ENCODE assay signal across 1 cellular context in genomic region chr15:100349696-100350433, GRCh38.
TF ChIP-seq lines count a peak whose summit lies in the region.

No MANE protein-coding gene starts in this region.

TF ChIP-seq in HepG2, 621 proteins besides CTCF, POLR2A, EP300 and RAD21 (continued from another document and continues in another):
- TF ChIP-seq, protein P1, sequence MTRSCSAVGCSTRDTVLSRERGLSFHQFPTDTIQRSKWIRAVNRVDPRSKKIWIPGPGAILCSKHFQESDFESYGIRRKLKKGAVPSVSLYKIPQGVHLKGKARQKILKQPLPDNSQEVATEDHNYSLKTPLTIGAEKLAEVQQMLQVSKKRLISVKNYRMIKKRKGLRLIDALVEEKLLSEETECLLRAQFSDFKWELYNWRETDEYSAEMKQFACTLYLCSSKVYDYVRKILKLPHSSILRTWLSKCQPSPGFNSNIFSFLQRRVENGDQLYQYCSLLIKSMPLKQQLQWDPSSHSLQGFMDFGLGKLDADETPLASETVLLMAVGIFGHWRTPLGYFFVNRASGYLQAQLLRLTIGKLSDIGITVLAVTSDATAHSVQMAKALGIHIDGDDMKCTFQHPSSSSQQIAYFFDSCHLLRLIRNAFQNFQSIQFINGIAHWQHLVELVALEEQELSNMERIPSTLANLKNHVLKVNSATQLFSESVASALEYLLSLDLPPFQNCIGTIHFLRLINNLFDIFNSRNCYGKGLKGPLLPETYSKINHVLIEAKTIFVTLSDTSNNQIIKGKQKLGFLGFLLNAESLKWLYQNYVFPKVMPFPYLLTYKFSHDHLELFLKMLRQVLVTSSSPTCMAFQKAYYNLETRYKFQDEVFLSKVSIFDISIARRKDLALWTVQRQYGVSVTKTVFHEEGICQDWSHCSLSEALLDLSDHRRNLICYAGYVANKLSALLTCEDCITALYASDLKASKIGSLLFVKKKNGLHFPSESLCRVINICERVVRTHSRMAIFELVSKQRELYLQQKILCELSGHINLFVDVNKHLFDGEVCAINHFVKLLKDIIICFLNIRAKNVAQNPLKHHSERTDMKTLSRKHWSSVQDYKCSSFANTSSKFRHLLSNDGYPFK (CRISPR knock-in tag; IDR thresholded peaks at IDR 0.05; ENCODE audit: borderline replicate concordance) = peak; percentile 76; the same call in 1 of the 2 replicates
- TF ChIP-seq, protein P2, sequence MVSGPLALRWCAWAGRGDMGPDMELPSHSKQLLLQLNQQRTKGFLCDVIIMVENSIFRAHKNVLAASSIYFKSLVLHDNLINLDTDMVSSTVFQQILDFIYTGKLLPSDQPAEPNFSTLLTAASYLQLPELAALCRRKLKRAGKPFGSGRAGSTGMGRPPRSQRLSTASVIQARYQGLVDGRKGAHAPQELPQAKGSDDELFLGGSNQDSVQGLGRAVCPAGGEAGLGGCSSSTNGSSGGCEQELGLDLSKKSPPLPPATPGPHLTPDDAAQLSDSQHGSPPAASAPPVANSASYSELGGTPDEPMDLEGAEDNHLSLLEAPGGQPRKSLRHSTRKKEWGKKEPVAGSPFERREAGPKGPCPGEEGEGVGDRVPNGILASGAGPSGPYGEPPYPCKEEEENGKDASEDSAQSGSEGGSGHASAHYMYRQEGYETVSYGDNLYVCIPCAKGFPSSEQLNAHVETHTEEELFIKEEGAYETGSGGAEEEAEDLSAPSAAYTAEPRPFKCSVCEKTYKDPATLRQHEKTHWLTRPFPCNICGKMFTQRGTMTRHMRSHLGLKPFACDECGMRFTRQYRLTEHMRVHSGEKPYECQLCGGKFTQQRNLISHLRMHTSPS (CRISPR knock-in tag; IDR thresholded peaks at IDR 0.05; ENCODE audit: low read depth) = 0 out of 2 replicates have a peak, but pooled peaks have one; percentile 55
- no peak for TF ChIP-seq ELF4 (CRISPR knock-in tag; IDR thresholded peaks at IDR 0.05; ENCODE audit: borderline replicate concordance)
- no peak for TF ChIP-seq NR2F6 (IDR thresholded peaks at IDR 0.05)
- TF ChIP-seq NR2F6 (CRISPR knock-in tag; IDR thresholded peaks at IDR 0.05) = no peak
- TF ChIP-seq, protein P3, sequence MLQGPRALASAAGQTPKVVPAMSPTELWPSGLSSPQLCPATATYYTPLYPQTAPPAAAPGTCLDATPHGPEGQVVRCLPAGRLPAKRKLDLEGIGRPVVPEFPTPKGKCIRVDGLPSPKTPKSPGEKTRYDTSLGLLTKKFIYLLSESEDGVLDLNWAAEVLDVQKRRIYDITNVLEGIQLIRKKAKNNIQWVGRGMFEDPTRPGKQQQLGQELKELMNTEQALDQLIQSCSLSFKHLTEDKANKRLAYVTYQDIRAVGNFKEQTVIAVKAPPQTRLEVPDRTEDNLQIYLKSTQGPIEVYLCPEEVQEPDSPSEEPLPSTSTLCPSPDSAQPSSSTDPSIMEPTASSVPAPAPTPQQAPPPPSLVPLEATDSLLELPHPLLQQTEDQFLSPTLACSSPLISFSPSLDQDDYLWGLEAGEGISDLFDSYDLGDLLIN (CRISPR knock-in tag; IDR thresholded peaks at IDR 0.05; ENCODE audit: borderline replicate concordance) = no peak
- no peak for TF ChIP-seq EHMT2 (IDR thresholded peaks at IDR 0.05; ENCODE audit: borderline replicate concordance, low read depth, low read length)
- TF ChIP-seq, protein P4, sequence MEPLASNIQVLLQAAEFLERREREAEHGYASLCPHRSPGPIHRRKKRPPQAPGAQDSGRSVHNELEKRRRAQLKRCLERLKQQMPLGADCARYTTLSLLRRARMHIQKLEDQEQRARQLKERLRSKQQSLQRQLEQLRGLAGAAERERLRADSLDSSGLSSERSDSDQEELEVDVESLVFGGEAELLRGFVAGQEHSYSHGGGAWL (CRISPR knock-in tag; IDR thresholded peaks at IDR 0.05) = 0 out of 2 replicates have a peak, but pooled peaks have one; percentile 19
- TF ChIP-seq, protein P5, sequence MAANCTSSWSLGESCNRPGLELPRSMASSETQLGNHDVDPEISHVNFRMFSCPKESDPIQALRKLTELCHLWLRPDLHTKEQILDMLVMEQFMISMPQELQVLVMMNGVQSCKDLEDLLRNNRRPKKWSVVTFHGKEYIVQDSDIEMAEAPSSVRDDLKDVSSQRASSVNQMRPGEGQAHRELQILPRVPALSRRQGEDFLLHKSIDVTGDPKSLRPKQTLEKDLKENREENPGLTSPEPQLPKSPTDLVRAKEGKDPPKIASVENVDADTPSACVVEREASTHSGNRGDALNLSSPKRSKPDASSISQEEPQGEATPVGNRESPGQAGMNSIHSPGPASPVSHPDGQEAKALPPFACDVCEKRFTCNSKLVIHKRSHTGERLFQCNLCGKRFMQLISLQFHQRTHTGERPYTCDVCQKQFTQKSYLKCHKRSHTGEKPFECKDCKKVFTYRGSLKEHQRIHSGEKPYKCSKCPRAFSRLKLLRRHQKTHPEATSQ (CRISPR knock-in tag; IDR thresholded peaks at IDR 0.05; ENCODE audit: borderline replicate concordance) = no peak
- TF ChIP-seq SMARCE1 (IDR thresholded peaks at IDR 0.05; ENCODE audit: borderline replicate concordance) = no peak
- TF ChIP-seq BRCA1 (CRISPR knock-in tag; IDR thresholded peaks at IDR 0.05) = no peak
- TF ChIP-seq MAFF (IDR thresholded peaks at IDR 0.05; ENCODE audit: low read depth, low read length) = no peak
- TF ChIP-seq NFE2 (CRISPR knock-in tag; IDR thresholded peaks at IDR 0.05) = no peak
- TF ChIP-seq RXRB (CRISPR knock-in tag; IDR thresholded peaks at IDR 0.05; ENCODE audit: borderline replicate concordance) = no peak
- TF ChIP-seq WIZ (CRISPR knock-in tag; IDR thresholded peaks at IDR 0.05) = no peak
- TF ChIP-seq ZNF788 (CRISPR knock-in tag; IDR thresholded peaks at IDR 0.05; ENCODE audit: borderline replicate concordance) = peak; percentile 68; the same call in 1 of the 2 replicates
- TF ChIP-seq, protein P6, sequence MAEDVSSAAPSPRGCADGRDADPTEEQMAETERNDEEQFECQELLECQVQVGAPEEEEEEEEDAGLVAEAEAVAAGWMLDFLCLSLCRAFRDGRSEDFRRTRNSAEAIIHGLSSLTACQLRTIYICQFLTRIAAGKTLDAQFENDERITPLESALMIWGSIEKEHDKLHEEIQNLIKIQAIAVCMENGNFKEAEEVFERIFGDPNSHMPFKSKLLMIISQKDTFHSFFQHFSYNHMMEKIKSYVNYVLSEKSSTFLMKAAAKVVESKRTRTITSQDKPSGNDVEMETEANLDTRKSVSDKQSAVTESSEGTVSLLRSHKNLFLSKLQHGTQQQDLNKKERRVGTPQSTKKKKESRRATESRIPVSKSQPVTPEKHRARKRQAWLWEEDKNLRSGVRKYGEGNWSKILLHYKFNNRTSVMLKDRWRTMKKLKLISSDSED (CRISPR knock-in tag; IDR thresholded peaks at IDR 0.05) = no peak
- no peak for TF ChIP-seq RELA (CRISPR knock-in tag; IDR thresholded peaks at IDR 0.05)
- TF ChIP-seq IKZF4 (CRISPR knock-in tag; IDR thresholded peaks at IDR 0.05; ENCODE audit: borderline replicate concordance, low read depth, not compliant biosample characterization) = no peak
- no peak for TF ChIP-seq ETS1 (CRISPR knock-in tag; IDR thresholded peaks at IDR 0.05)
- TF ChIP-seq HNRNPK (IDR thresholded peaks at IDR 0.05; ENCODE audit: low read depth, low read length, poor library complexity, severe bottlenecking) = no peak
- no peak for TF ChIP-seq MXD4 (CRISPR knock-in tag; IDR thresholded peaks at IDR 0.05)
- TF ChIP-seq ZNF253 (CRISPR knock-in tag; IDR thresholded peaks at IDR 0.05; ENCODE audit: borderline replicate concordance) = no peak
- no peak for TF ChIP-seq ATF6 (CRISPR knock-in tag; conservative IDR thresholded peaks at IDR 0.05)
- no peak for TF ChIP-seq FOXC1 (CRISPR knock-in tag; IDR thresholded peaks at IDR 0.05; ENCODE audit: borderline replicate concordance)
- TF ChIP-seq ZNF451 (CRISPR knock-in tag; IDR thresholded peaks at IDR 0.05) = no peak
- TF ChIP-seq GATA4 (IDR thresholded peaks at IDR 0.05; ENCODE audit: borderline replicate concordance, low read depth) = no peak
- TF ChIP-seq TSC22D2 (CRISPR knock-in tag; IDR thresholded peaks at IDR 0.05; ENCODE audit: borderline replicate concordance) = no peak
- peak; percentile 61 for TF ChIP-seq NFYB (CRISPR knock-in tag; IDR thresholded peaks at IDR 0.05)
- TF ChIP-seq, protein P7, sequence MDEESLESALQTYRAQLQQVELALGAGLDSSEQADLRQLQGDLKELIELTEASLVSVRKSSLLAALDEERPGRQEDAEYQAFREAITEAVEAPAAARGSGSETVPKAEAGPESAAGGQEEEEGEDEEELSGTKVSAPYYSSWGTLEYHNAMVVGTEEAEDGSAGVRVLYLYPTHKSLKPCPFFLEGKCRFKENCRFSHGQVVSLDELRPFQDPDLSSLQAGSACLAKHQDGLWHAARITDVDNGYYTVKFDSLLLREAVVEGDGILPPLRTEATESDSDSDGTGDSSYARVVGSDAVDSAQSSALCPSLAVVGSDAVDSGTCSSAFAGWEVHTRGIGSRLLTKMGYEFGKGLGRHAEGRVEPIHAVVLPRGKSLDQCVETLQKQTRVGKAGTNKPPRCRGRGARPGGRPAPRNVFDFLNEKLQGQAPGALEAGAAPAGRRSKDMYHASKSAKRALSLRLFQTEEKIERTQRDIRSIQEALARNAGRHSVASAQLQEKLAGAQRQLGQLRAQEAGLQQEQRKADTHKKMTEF (CRISPR knock-in tag; IDR thresholded peaks at IDR 0.05) = peak; percentile 16; the same call in 1 of the 2 replicates
- TF ChIP-seq REL (CRISPR knock-in tag; conservative IDR thresholded peaks at IDR 0.05) = no peak
- peak; percentile 30; the same call in 1 of the 2 replicates for TF ChIP-seq MXD1 (CRISPR knock-in tag; IDR thresholded peaks at IDR 0.05)
- TF ChIP-seq PITX1 (CRISPR knock-in tag; IDR thresholded peaks at IDR 0.05) = no peak
- no peak for TF ChIP-seq ZBTB1 (CRISPR knock-in tag; IDR thresholded peaks at IDR 0.05; ENCODE audit: borderline replicate concordance)
- no peak for TF ChIP-seq CAMTA2 (CRISPR knock-in tag; IDR thresholded peaks at IDR 0.05; ENCODE audit: borderline replicate concordance)
- no peak for TF ChIP-seq ZSCAN12 (CRISPR knock-in tag; IDR thresholded peaks at IDR 0.05)
- TF ChIP-seq HOXA7 (CRISPR knock-in tag; IDR thresholded peaks at IDR 0.05) = no peak
- no peak; the same call in 1 of the 2 replicates for TF ChIP-seq SP2 (CRISPR knock-in tag; IDR thresholded peaks at IDR 0.05)
- TF ChIP-seq, protein P8, sequence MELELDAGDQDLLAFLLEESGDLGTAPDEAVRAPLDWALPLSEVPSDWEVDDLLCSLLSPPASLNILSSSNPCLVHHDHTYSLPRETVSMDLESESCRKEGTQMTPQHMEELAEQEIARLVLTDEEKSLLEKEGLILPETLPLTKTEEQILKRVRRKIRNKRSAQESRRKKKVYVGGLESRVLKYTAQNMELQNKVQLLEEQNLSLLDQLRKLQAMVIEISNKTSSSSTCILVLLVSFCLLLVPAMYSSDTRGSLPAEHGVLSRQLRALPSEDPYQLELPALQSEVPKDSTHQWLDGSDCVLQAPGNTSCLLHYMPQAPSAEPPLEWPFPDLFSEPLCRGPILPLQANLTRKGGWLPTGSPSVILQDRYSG (CRISPR knock-in tag; IDR thresholded peaks at IDR 0.05) = 0 out of 2 replicates have a peak, but pooled peaks have one; percentile 41
- TF ChIP-seq, protein P9, sequence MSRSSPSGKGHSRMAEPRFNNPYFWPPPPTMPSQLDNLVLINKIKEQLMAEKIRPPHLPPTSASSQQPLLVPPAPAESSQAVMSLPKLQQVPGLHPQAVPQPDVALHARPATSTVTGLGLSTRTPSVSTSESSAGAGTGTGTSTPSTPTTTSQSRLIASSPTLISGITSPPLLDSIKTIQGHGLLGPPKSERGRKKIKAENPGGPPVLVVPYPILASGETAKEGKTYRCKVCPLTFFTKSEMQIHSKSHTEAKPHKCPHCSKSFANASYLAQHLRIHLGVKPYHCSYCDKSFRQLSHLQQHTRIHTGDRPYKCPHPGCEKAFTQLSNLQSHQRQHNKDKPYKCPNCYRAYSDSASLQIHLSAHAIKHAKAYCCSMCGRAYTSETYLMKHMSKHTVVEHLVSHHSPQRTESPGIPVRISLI (CRISPR knock-in tag; IDR thresholded peaks at IDR 0.05; ENCODE audit: borderline replicate concordance) = no peak
- peak; percentile 60 for TF ChIP-seq NFYC (CRISPR knock-in tag; IDR thresholded peaks at IDR 0.05)
- TF ChIP-seq ZNF350 (CRISPR knock-in tag; IDR thresholded peaks at IDR 0.05; ENCODE audit: borderline replicate concordance, low read depth) = peak; percentile 90
- no peak for TF ChIP-seq KAT8 (CRISPR knock-in tag; IDR thresholded peaks at IDR 0.05)
- 0 out of 2 replicates have a peak, but pooled peaks have one; percentile 16 for TF ChIP-seq NKX3-1 (CRISPR knock-in tag; IDR thresholded peaks at IDR 0.05)
- no peak; the same call in 1 of the 2 replicates for TF ChIP-seq HDAC1 (CRISPR knock-in tag; IDR thresholded peaks at IDR 0.05)
- no peak for TF ChIP-seq TBL1XR1 (IDR thresholded peaks at IDR 0.05; ENCODE audit: borderline replicate concordance, low read length, partially characterized antibody)
- TF ChIP-seq HOMEZ (CRISPR knock-in tag; IDR thresholded peaks at IDR 0.05; ENCODE audit: low read depth) = no peak
